Comparison of ENCODE assay signal across 2 cellular contexts in the genomic region with DNA sequence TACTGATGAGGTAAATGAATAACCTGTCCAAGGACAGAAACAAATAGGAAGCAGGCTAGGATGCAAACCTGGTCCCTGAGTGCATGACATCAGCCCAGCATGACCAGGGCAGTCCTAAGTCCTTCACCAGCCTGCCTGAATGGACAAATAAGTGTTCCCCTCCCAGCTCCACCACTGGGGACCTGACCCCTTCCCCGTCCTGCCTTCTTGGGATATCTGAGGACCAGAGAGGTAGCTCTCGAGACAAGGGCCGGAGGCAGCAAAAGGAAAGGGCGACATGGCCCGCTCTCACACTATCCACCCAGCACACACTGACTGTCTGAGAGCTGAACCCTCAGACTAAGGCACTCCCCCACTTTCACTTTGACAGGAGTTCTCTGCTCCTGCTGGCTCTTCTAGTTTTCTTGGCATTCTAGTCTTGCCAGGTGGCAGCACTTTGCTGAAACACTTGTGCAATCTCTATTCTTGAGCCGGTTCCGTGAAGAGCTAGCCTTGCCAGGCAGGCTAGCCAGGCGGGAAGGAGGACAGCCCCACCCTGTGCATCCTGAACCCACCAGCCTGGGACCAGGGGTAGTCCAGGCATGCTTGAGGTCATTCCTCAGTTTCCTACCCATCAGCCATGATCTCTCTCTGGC.
A peak's percentile ranks its signal among the peaks of the same experiment; 100 is the strongest.
TF ChIP-seq lines count a peak whose summit lies in the region.

No MANE protein-coding gene starts in this region.

TF ChIP-seq in HepG2, 621 proteins besides CTCF, POLR2A, EP300 and RAD21:
- TF ChIP-seq HDAC2 (CRISPR knock-in tag; IDR thresholded peaks at IDR 0.05) (0 out of 2 replicates have a peak, but pooled peaks have one; percentile 1), ZNF629 (CRISPR knock-in tag; conservative IDR thresholded peaks at IDR 0.05) (no peak), XBP1 (CRISPR knock-in tag; IDR thresholded peaks at IDR 0.05) (no peak), ZNF768 (CRISPR knock-in tag; IDR thresholded peaks at IDR 0.05) (peak; percentile 3; the same call in 1 of the 2 replicates), TEAD3 (CRISPR knock-in tag; optimal IDR thresholded peaks at IDR 0.05; ENCODE audit: borderline replicate concordance) (peak; percentile 19), ZNF230 (CRISPR knock-in tag; IDR thresholded peaks at IDR 0.05) (0 out of 2 replicates have a peak, but pooled peaks have one; percentile 24), ZNF678 (CRISPR knock-in tag; IDR thresholded peaks at IDR 0.05) (0 out of 2 replicates have a peak, but pooled peaks have one; percentile 25), GTF3A (CRISPR knock-in tag; conservative IDR thresholded peaks at IDR 0.05) (peak; percentile 74; the same call in 1 of the 2 replicates), HOMEZ (CRISPR knock-in tag; IDR thresholded peaks at IDR 0.05; ENCODE audit: low read depth) (peak; percentile 3; the same call in 1 of the 2 replicates), ZBTB3 (CRISPR knock-in tag; IDR thresholded peaks at IDR 0.05; ENCODE audit: borderline replicate concordance, low read depth) (no peak), NFYB (CRISPR knock-in tag; IDR thresholded peaks at IDR 0.05) (0 out of 2 replicates have a peak, but pooled peaks have one; percentile 21), POLR2AphosphoS2 (IDR thresholded peaks at IDR 0.05; ENCODE audit: low read depth, low read length) (no peak), ATF7 (IDR thresholded peaks at IDR 0.05) (no peak), ATF7 (CRISPR knock-in tag; IDR thresholded peaks at IDR 0.05) (no peak)
- TF ChIP-seq, protein P1, sequence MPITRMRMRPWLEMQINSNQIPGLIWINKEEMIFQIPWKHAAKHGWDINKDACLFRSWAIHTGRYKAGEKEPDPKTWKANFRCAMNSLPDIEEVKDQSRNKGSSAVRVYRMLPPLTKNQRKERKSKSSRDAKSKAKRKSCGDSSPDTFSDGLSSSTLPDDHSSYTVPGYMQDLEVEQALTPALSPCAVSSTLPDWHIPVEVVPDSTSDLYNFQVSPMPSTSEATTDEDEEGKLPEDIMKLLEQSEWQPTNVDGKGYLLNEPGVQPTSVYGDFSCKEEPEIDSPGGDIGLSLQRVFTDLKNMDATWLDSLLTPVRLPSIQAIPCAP (CRISPR knock-in tag; IDR thresholded peaks at IDR 0.05; ENCODE audit: low read depth) = 0 out of 2 replicates have a peak, but pooled peaks have one; percentile 43

TF ChIP-seq in H1, 55 proteins besides CTCF, POLR2A, EP300 and RAD21:
- TF ChIP-seq CBX8 (IDR thresholded peaks at IDR 0.05; ENCODE audit: borderline replicate concordance, low read depth, low read length) (no peak), KDM1A (IDR thresholded peaks at IDR 0.05; ENCODE audit: borderline replicate concordance, low read length) (no peak)
